14 cellular contexts compared by ENCODE assay signal in genomic region chr5:64972591-64972990, GRCh38.
"Had no signal": no experiment of that assay in that cellular context is flagged by ENCODE, and none has a peak within 500 bp of the region (broad histone marks: within the 10 kb centered on the region; RNA-seq: fewer than 3 reads in every experiment).

No MANE protein-coding gene starts in this region.

- H3K9me3 ChIP-seq: right atrium auricular region, SK-N-SH had no signal

- H3K4me2 ChIP-seq: SK-N-SH had no signal

- H3K9ac ChIP-seq: SK-N-SH had no signal

- ATAC-seq: activated naive CD8-positive, alpha-beta T cell treated with anti-CD3 and anti-CD28 coated beads, Interleukin-2, amount 50 U/mL, for 24 hours; esophagus mucosa; natural killer cell treated with Interleukin-12 subunit alpha and Interleukin-12 subunit beta and Interleukin-15 and Interleukin-18, amount 100 ng/mL, for 72 hours had no signal

- DNase-seq: activated CD4-positive, alpha-beta T cell treated with anti-CD3 and anti-CD28 coated beads, Interleukin-2, amount 50 U/mL, for 48 hours; activated naive CD4-positive, alpha-beta T cell treated with anti-CD3 and anti-CD28 coated beads for 36 hours; activated naive CD8-positive, alpha-beta T cell treated with anti-CD3 and anti-CD28 coated beads, Interleukin-2, amount 50 U/mL, for 24 hours; activated T-cell treated with anti-CD3 and anti-CD28 coated beads, Interleukin-2, amount 50 U/mL, for 1 hour; glutamatergic neuron; hypothalamus; SK-N-SH; stimulated activated CD4-positive, alpha-beta T cell treated with anti-CD3 and anti-CD28 coated beads, Interleukin-4, amount 100 ng/mL, for 24 hours; stimulated activated naive CD4-positive, alpha-beta T cell had no signal

- H3K4me3 ChIP-seq: right atrium auricular region, skin epidermis had no signal

- H3K27me3 ChIP-seq: right atrium auricular region had no signal

- H3K4me1 ChIP-seq: right atrium auricular region had no signal

- H3K36me3 ChIP-seq: right atrium auricular region had no signal

- H3K27ac ChIP-seq: right atrium auricular region, skin epidermis, VCaP had no signal
